ENCODE assay signal across 31 cellular contexts in the genomic region with DNA sequence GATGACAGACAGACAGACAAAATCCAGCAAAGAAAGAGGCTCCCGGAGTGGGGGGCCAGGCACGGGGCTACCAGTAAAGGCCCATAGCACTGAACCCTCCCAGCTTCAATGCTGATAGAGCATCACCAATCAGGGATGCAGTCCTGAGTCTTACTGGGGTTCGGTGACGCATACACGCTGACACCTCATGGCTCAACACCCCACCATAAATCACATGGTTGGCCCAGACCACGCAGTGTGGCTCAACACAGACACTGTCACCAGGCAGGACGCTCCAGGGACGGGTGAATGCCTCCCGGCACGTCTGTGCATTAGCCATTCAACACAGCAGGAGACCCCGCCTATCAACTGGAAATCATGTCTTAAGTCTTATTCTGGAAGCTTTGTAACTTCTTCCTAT. TPM values are rescaled to one million over a fixed set of nuclear protein-coding genes. Genes with fewer than 3 reads are reported as not detected.
"Had no signal": no experiment of that assay in that cellular context is flagged by ENCODE, and none has a peak within 500 bp of the region (broad histone marks: within the 10 kb centered on the region; RNA-seq: fewer than 3 reads in every experiment).

No MANE protein-coding gene starts in this region.

- H3K27ac ChIP-seq: left ventricle myocardium inferior, ovary, right atrium auricular region, sigmoid colon, spleen, suprapubic skin, thoracic aorta, tibial artery, uterus had no signal

- H3K4me3 ChIP-seq: left ventricle myocardium inferior, lung, ovary, right atrium auricular region, sigmoid colon, spleen, suprapubic skin, thoracic aorta, tibial artery, uterus had no signal

- H3K36me3 Mint-ChIP-seq: mesothelial cell of epicardium; naive B cell; natural killer cell treated with Interleukin-12 subunit alpha and Interleukin-12 subunit beta and Interleukin-15 and Interleukin-18, amount 100 ng/mL, for 72 hours; stimulated activated effector memory CD8-positive, alpha-beta T cell treated with anti-CD3 and anti-CD28 coated beads, Interleukin-12 subunit alpha, Interleukin-12 subunit beta, amount 100 ng/mL, for 72 hours; type B pancreatic cell had no signal

- ATAC-seq: natural killer cell treated with Interleukin-12 subunit alpha and Interleukin-12 subunit beta and Interleukin-15 and Interleukin-18, amount 100 ng/mL, for 72 hours; stimulated activated effector memory CD8-positive, alpha-beta T cell treated with anti-CD3 and anti-CD28 coated beads, Interleukin-12 subunit alpha, Interleukin-12 subunit beta, amount 100 ng/mL, for 72 hours had no signal

- H3K4me3 Mint-ChIP-seq: mesothelial cell of epicardium; naive B cell; natural killer cell treated with Interleukin-12 subunit alpha and Interleukin-12 subunit beta and Interleukin-15 and Interleukin-18, amount 100 ng/mL, for 72 hours; stimulated activated effector memory CD8-positive, alpha-beta T cell treated with anti-CD3 and anti-CD28 coated beads, Interleukin-12 subunit alpha, Interleukin-12 subunit beta, amount 100 ng/mL, for 72 hours; stimulated activated naive CD8-positive, alpha-beta T cell treated with anti-CD3 and anti-CD28 coated beads, Interleukin-15, Interleukin-2, amounts not matched to agents 100 ng/mL and 50 ng/mL, for 24 hours; type B pancreatic cell had no signal

- H3K36me3 ChIP-seq: left ventricle myocardium inferior, ovary, right atrium auricular region, sigmoid colon, spleen, suprapubic skin, thoracic aorta, tibial artery, uterus had no signal

- H3K4me1 ChIP-seq: left ventricle myocardium inferior, right atrium auricular region, sigmoid colon, spleen, suprapubic skin, tibial artery, uterus had no signal

- DNase-seq: islet precursor cell; left ventricle myocardium inferior; mesendoderm; naive B cell; ovary; sigmoid colon; small intestine; spleen; stimulated activated CD4-positive, alpha-beta T cell treated with anti-CD3 and anti-CD28 coated beads, Interleukin-4, amount 100 ng/mL, for 24 hours; stimulated activated naive CD4-positive, alpha-beta T cell; tibial artery; uterus had no signal

- H3K9me3 Mint-ChIP-seq: mesothelial cell of epicardium; naive B cell; natural killer cell treated with Interleukin-12 subunit alpha and Interleukin-12 subunit beta and Interleukin-15 and Interleukin-18, amount 100 ng/mL, for 72 hours; stimulated activated effector memory CD8-positive, alpha-beta T cell treated with anti-CD3 and anti-CD28 coated beads, Interleukin-12 subunit alpha, Interleukin-12 subunit beta, amount 100 ng/mL, for 72 hours; stimulated activated naive CD8-positive, alpha-beta T cell treated with anti-CD3 and anti-CD28 coated beads, Interleukin-15, Interleukin-2, amounts not matched to agents 100 ng/mL and 50 ng/mL, for 24 hours; type B pancreatic cell had no signal

- H3K9me3 ChIP-seq: left ventricle myocardium inferior, ovary, right atrium auricular region, sigmoid colon, spleen, suprapubic skin, thoracic aorta, tibial artery, uterus had no signal

- H3K4me1 Mint-ChIP-seq: mesothelial cell of epicardium; naive B cell; stimulated activated effector memory CD8-positive, alpha-beta T cell treated with anti-CD3 and anti-CD28 coated beads, Interleukin-12 subunit alpha, Interleukin-12 subunit beta, amount 100 ng/mL, for 72 hours had no signal

- H3K27ac Mint-ChIP-seq: mesothelial cell of epicardium; natural killer cell treated with Interleukin-12 subunit alpha and Interleukin-12 subunit beta and Interleukin-15 and Interleukin-18, amount 100 ng/mL, for 72 hours; progenitor cell of endocrine pancreas; stimulated activated effector memory CD8-positive, alpha-beta T cell treated with anti-CD3 and anti-CD28 coated beads, Interleukin-12 subunit alpha, Interleukin-12 subunit beta, amount 100 ng/mL, for 72 hours; stimulated activated naive CD8-positive, alpha-beta T cell treated with anti-CD3 and anti-CD28 coated beads, Interleukin-15, Interleukin-2, amounts not matched to agents 100 ng/mL and 50 ng/mL, for 24 hours; type B pancreatic cell had no signal

- H3K27me3 ChIP-seq: ovary, right atrium auricular region, uterus had no signal

- H3K27me3 Mint-ChIP-seq: stimulated activated naive CD8-positive, alpha-beta T cell treated with anti-CD3 and anti-CD28 coated beads, Interleukin-15, Interleukin-2, amounts not matched to agents 100 ng/mL and 50 ng/mL, for 24 hours had no signal

- FAIRE-seq: small intestine had no signal

RNA-seq across cellular contexts. Expression of a gene that starts 35.0 kb away (rescaled TPM):
- total RNA-seq: kidney epithelial cell; lower leg skin; mononuclear cell; natural killer cell treated with Interleukin-12 subunit alpha and Interleukin-12 subunit beta and Interleukin-15 and Interleukin-18, amount 100 ng/mL, for 72 hours; renal cortical epithelial cell; subcutaneous adipose tissue; suprapubic skin; thoracic aorta; ureter had no signal

RNA-seq across cellular contexts. Expression of a gene that starts 39.6 kb away (rescaled TPM):
- total RNA-seq: kidney epithelial cell; left ventricle myocardium inferior; lower leg skin; lung; mesothelial cell of epicardium; mononuclear cell; natural killer cell treated with Interleukin-12 subunit alpha and Interleukin-12 subunit beta and Interleukin-15 and Interleukin-18, amount 100 ng/mL, for 72 hours; omental fat pad; pulmonary artery endothelial cell; renal cortical epithelial cell; right atrium auricular region; sigmoid colon; spleen; subcutaneous adipose tissue; suprapubic skin; thoracic aorta; ureter had no signal
- polyA plus RNA-seq: neural cell, sigmoid colon had no signal
